Comparison of ENCODE assay signal across 1 cellular context in the genomic region with DNA sequence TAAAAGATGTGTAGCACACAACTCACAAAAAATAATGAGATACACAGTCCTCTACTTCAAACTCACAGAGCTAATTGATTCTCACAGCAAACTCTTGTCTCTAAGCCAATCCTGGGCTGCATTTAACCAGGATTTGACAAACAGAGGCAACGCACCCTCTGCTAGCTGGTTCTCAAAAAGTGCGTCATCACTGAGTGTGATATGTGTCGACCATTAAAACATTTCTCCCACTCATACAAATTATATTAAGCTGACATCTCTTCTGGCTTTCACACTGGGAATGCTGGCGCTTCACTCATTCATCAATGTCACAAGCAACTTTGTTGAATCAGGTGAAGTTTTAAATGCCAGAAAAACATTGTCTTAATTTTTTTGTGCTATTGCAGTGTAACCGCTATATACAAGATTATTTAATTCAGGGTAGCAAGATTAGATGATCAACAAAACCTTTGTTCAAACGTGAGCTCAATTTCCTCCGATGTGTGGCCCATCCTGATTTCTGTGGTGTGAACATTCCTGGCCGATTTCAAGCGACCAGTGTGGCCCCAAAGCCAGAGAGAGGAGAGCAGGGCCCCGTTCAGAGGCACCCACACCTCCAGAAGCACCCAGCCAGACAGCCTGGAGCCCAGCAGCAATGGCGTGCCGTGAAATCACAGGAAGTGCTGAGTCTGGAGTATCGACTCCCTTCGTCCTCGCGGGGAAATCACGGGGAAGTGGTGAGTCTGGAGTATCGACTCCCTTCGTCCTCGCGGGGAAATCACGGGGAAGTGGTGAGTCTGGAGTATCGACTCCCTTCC.
TF ChIP-seq lines count a peak whose summit lies in the region.

No MANE protein-coding gene starts in this region.

TF ChIP-seq in HepG2, 621 proteins besides CTCF, POLR2A, EP300 and RAD21:
- TF ChIP-seq ZNF672 (CRISPR knock-in tag; IDR thresholded peaks at IDR 0.05) (no peak), TCF7 (IDR thresholded peaks at IDR 0.05; ENCODE audit: low read depth) (no peak)
